Comparison of ENCODE assay signal across 27 cellular contexts in genomic region chr20:4246428-4246827, GRCh38. TPM values are rescaled to one million over a fixed set of nuclear protein-coding genes. Genes with fewer than 3 reads are reported as not detected.
DNase-seq lines count a peak whose midpoint lies in the region; ATAC-seq and TF ChIP-seq lines count a peak whose summit lies in the region.
"Had no signal": no experiment of that assay in that cellular context is flagged by ENCODE, and none has a peak within 500 bp of the region (broad histone marks: within the 10 kb centered on the region; RNA-seq: fewer than 3 reads in every experiment).

No MANE protein-coding gene starts in this region.

- H3K4me1 ChIP-seq in PC-3 (ENCODE audit: insufficient read depth, low read length) (peaks cover 7% of the 10 kb centered on the region; the same call in 1 of the 2 replicates), ascending aorta (peaks cover 3 to 8% of the 10 kb centered on the region in 2 donors), Caco-2 (peaks cover 14% of the 10 kb centered on the region)
- H3K4me1 ChIP-seq: BE2C had no signal

- no peaks in the 10 kb centered on the region for H3K9me3 ChIP-seq in PC-3 (ENCODE audit: low read length)
- H3K9me3 ChIP-seq in ascending aorta: no peaks in the 10 kb centered on the region
- no peaks in the 10 kb centered on the region for H3K9me3 ChIP-seq in Caco-2
- H3K9me3 ChIP-seq: BE2C, SJSA1 had no signal

- no peaks in the 10 kb centered on the region for H3K9me3 Mint-ChIP-seq in nephron
- H3K9me3 Mint-ChIP-seq in activated naive CD8-positive, alpha-beta T cell treated with anti-CD3 and anti-CD28 coated beads, Interleukin-2, amount 50 U/mL, for 24 hours: no peaks in the 10 kb centered on the region
- H3K9me3 Mint-ChIP-seq in Caco-2 (ENCODE audit: unreplicated experiment): no peaks in the 10 kb centered on the region
- no peaks in the 10 kb centered on the region for H3K9me3 Mint-ChIP-seq in natural killer cell treated with Interleukin-12 subunit alpha and Interleukin-12 subunit beta and Interleukin-15 and Interleukin-18, amount 100 ng/mL, for 72 hours
- H3K9me3 Mint-ChIP-seq: CD8-positive, alpha-beta memory T cell had no signal

- H3K36me3 ChIP-seq in PC-3 (ENCODE audit: low read depth, low read length) (no peaks in the 10 kb centered on the region), ascending aorta (no peaks in the 10 kb centered on the region), Caco-2 (ENCODE audit: control insufficient read depth, insufficient read depth, low read length) (no peaks in the 10 kb centered on the region)
- H3K36me3 ChIP-seq: BE2C, SJSA1 had no signal

- peak overlapping the region; percentile 20 to 45 (median 24) for H3K4me3 Mint-ChIP-seq in nephron
- H3K4me3 Mint-ChIP-seq in activated naive CD8-positive, alpha-beta T cell treated with anti-CD3 and anti-CD28 coated beads, Interleukin-2, amount 50 U/mL, for 24 hours: no peak overlapping the region
- H3K4me3 Mint-ChIP-seq in Caco-2 (ENCODE audit: unreplicated experiment): no peak overlapping the region
- no peak overlapping the region for H3K4me3 Mint-ChIP-seq in natural killer cell treated with Interleukin-12 subunit alpha and Interleukin-12 subunit beta and Interleukin-15 and Interleukin-18, amount 100 ng/mL, for 72 hours
- H3K4me3 Mint-ChIP-seq: CD8-positive, alpha-beta memory T cell had no signal

- no peak for ATAC-seq in PC-3
- ATAC-seq in activated naive CD8-positive, alpha-beta T cell treated with anti-CD3 and anti-CD28 coated beads, Interleukin-2, amount 50 U/mL, for 24 hours: no peak
- ATAC-seq in natural killer cell treated with Interleukin-12 subunit alpha and Interleukin-12 subunit beta and Interleukin-15 and Interleukin-18, amount 100 ng/mL, for 72 hours: no peak
- ATAC-seq: Right ventricle myocardium inferior had no signal

- H3K36me3 Mint-ChIP-seq in nephron (ENCODE audit: low read depth): no peaks in the 10 kb centered on the region
- no peaks in the 10 kb centered on the region for H3K36me3 Mint-ChIP-seq in activated naive CD8-positive, alpha-beta T cell treated with anti-CD3 and anti-CD28 coated beads, Interleukin-2, amount 50 U/mL, for 24 hours (ENCODE audit: low read depth)
- no peaks in the 10 kb centered on the region for H3K36me3 Mint-ChIP-seq in Caco-2 (ENCODE audit: insufficient read depth, unreplicated experiment)
- no peaks in the 10 kb centered on the region for H3K36me3 Mint-ChIP-seq in natural killer cell treated with Interleukin-12 subunit alpha and Interleukin-12 subunit beta and Interleukin-15 and Interleukin-18, amount 100 ng/mL, for 72 hours
- H3K36me3 Mint-ChIP-seq: CD8-positive, alpha-beta memory T cell had no signal

- BruUV-seq in PC-3 (replicated peaks; lab: Mats Ljungman, UMichigan) (no TSS peak), Caco-2 (replicated peaks; lab: Mats Ljungman, UMichigan) (no TSS peak)

- TF ChIP-seq CTCF in PC-3 (conservative IDR thresholded peaks at IDR 0.05; ENCODE audit: low read depth, low read length): no peak
- TF ChIP-seq CTCF in ascending aorta (IDR thresholded peaks at IDR 0.05): no peak
- no peak for TF ChIP-seq CTCF in nephron (IDR thresholded peaks at IDR 0.05; ENCODE audit: unreplicated experiment in 3 of 3)
- no peak for TF ChIP-seq CTCF in GM13976 (IDR thresholded peaks at IDR 0.05; ENCODE audit: borderline replicate concordance, control extremely low read depth, extremely low read depth, insufficient read depth, missing control alignments)
- TF ChIP-seq CTCF in Caco-2 (IDR thresholded peaks at IDR 0.05; ENCODE audit: insufficient read depth in 1 of 2, low read depth in 1 of 2, low read length in 1 of 2, severe bottlenecking in 1 of 2, unreplicated experiment in 1 of 2): no peak

- H2AFZ ChIP-seq in PC-3 (ENCODE audit: low read length): no peak overlapping the region

- no peaks in the 10 kb centered on the region for H4K20me1 ChIP-seq in PC-3 (ENCODE audit: low read length)

- in situ Hi-C loops in GM13976 (cut with MboI; ENCODE audit: low sequenced_read_pairs, unreplicated experiment): no loop called here

- H3K9me2 ChIP-seq in PC-3 (replicated peaks; ENCODE audit: low read length): no peaks in the 10 kb centered on the region

- no peaks in the 10 kb centered on the region for H3F3A ChIP-seq in PC-3 (ENCODE audit: low read length, unreplicated experiment)

- H3K4me3 ChIP-seq in PC-3 (ENCODE audit: low read length) (no peak overlapping the region), ascending aorta (no peak overlapping the region), Caco-2 (ENCODE audit: low read depth, low read length) (no peak overlapping the region)
- H3K4me3 ChIP-seq: SJSA1 had no signal

- H3K27ac ChIP-seq in PC-3 (ENCODE audit: low read length) (peak overlapping the region; percentile 19; the same call in 1 of the 2 replicates), ascending aorta (peak overlapping the region; percentile 54 to 56)
- H3K27ac ChIP-seq: SJSA1 had no signal

- no peak overlapping the region for H3K4me2 ChIP-seq in PC-3 (ENCODE audit: low read length)

- DNase-seq in PC-3 (no peak), ascending aorta (ENCODE audit: low spot score in 2 of 2) (no peak), GM13976 (ENCODE audit: low spot score) (no peak), Caco-2 (no peak)
- DNase-seq in activated naive CD8-positive, alpha-beta T cell treated with anti-CD3 and anti-CD28 coated beads, Interleukin-2, amount 50 U/mL, for 24 hours: no peak
- DNase-seq in natural killer cell treated with Interleukin-12 subunit alpha and Interleukin-12 subunit beta and Interleukin-15 and Interleukin-18, amount 100 ng/mL, for 72 hours (ENCODE audit: low spot score): no peak
- DNase-seq: ACHN; BE2C; Calu3; CD8-positive, alpha-beta memory T cell; DND-41; H7; KBM-7; MV-4-11; NCI-H1105; NCI-H1436 treated with DMSO at 0.1 percent for 48 hours; NCI-H1930; NCI-H2107; NCI-H524 treated with DMSO at 0.1 percent for 48 hours; NCI-H774 had no signal

- H3K27me3 Mint-ChIP-seq in nephron (ENCODE audit: low read depth): peaks cover 88% of the 10 kb centered on the region
- H3K27me3 Mint-ChIP-seq in activated naive CD8-positive, alpha-beta T cell treated with anti-CD3 and anti-CD28 coated beads, Interleukin-2, amount 50 U/mL, for 24 hours: peaks cover 63% of the 10 kb centered on the region
- peaks cover 7% of the 10 kb centered on the region for H3K27me3 Mint-ChIP-seq in Caco-2 (ENCODE audit: insufficient read depth, unreplicated experiment)
- peaks cover 57 to 65% of the 10 kb centered on the region in 2 donors for H3K27me3 Mint-ChIP-seq in natural killer cell treated with Interleukin-12 subunit alpha and Interleukin-12 subunit beta and Interleukin-15 and Interleukin-18, amount 100 ng/mL, for 72 hours

- POLR2A ChIA-PET in PC-3 (lab: Charles Lee; ENCODE audit: unreplicated experiment): no interaction called here
- POLR2A ChIA-PET in Caco-2 (lab: Charles Lee): no interaction called here

- no peak overlapping the region for H3K27ac Mint-ChIP-seq in nephron
- no peak overlapping the region for H3K27ac Mint-ChIP-seq in activated naive CD8-positive, alpha-beta T cell treated with anti-CD3 and anti-CD28 coated beads, Interleukin-2, amount 50 U/mL, for 24 hours
- H3K27ac Mint-ChIP-seq in Caco-2 (ENCODE audit: unreplicated experiment): no peak overlapping the region
- H3K27ac Mint-ChIP-seq in natural killer cell treated with Interleukin-12 subunit alpha and Interleukin-12 subunit beta and Interleukin-15 and Interleukin-18, amount 100 ng/mL, for 72 hours: no peak overlapping the region
- H3K27ac Mint-ChIP-seq: CD14-positive monocyte; CD8-positive, alpha-beta memory T cell had no signal

- H3K4me1 Mint-ChIP-seq in nephron (peaks cover 20% of the 10 kb centered on the region), Caco-2 (ENCODE audit: low read depth, unreplicated experiment) (peaks cover 9% of the 10 kb centered on the region)
- peaks cover 5% of the 10 kb centered on the region for H3K4me1 Mint-ChIP-seq in activated naive CD8-positive, alpha-beta T cell treated with anti-CD3 and anti-CD28 coated beads, Interleukin-2, amount 50 U/mL, for 24 hours
- no peaks in the 10 kb centered on the region for H3K4me1 Mint-ChIP-seq in natural killer cell treated with Interleukin-12 subunit alpha and Interleukin-12 subunit beta and Interleukin-15 and Interleukin-18, amount 100 ng/mL, for 72 hours (ENCODE audit: low read depth in 2 of 2)

- H3K79me2 ChIP-seq in PC-3 (ENCODE audit: low read length): peaks cover 12% of the 10 kb centered on the region; the same call in 1 of the 2 replicates

- H3K9ac ChIP-seq in PC-3 (ENCODE audit: low read length): peak overlapping the region; percentile 32; the same call in 1 of the 2 replicates

- intact Hi-C loops in PC-3 (cut with micrococcal nuclease): no loop called here
- intact Hi-C loops in ascending aorta (cut with DNase I): no loop called here
- intact Hi-C loops in Caco-2 (cut with micrococcal nuclease; ENCODE audit: unreplicated experiment): no loop called here

- H3K27me3 ChIP-seq in PC-3 (ENCODE audit: low read length) (no peaks in the 10 kb centered on the region), ascending aorta (no peaks in the 10 kb centered on the region), Caco-2 (replicated peaks; ENCODE audit: control insufficient read depth, insufficient read depth, low read length) (no peaks in the 10 kb centered on the region)

- CTCF ChIA-PET in PC-3 (lab: Charles Lee): interaction anchor here (0.6 kb wide), 1 partner anchor 393 kb away, joined by 4 read pairs; no protein-coding TSS in a partner anchor
- CTCF ChIA-PET in Caco-2 (lab: Charles Lee): interaction anchor here (0.6 kb wide), 1 partner anchor 155 kb away, joined by 4 read pairs; no protein-coding TSS in a partner anchor

RNA-seq across cellular contexts. Expression of gene ADRA1D, which starts 2.7 kb away (rescaled TPM):
- 4.2 and 4.8 TPM in 2 replicates for total RNA-seq in PC-3 (2014; rRNA removed)
- 9.4 TPM for total RNA-seq in ascending aorta
- 0.86 and 1.2 TPM in 2 replicates for total RNA-seq in Caco-2 (2022)
- total RNA-seq in natural killer cell treated with Interleukin-12 subunit alpha and Interleukin-12 subunit beta and Interleukin-15 and Interleukin-18, amount 100 ng/mL, for 72 hours: not detected
- total RNA-seq: Calu3; CD8-positive, alpha-beta memory T cell; HT1080; LHCN-M2; MCF 10A; SJSA1 had no signal

Comparison
In these comparisons a context has a peak if more than half of its experiments do, and no peak if none do; other contexts are left out.
1. H3K4me3 Mint-ChIP-seq: peak in nephron (3 of 3); none in activated naive CD8-positive, alpha-beta T cell treated with anti-CD3 and anti-CD28 coated beads, Interleukin-2, amount 50 U/mL, for 24 hours (single experiment), Caco-2 (single experiment) and natural killer cell treated with Interleukin-12 subunit alpha and Interleukin-12 subunit beta and Interleukin-15 and Interleukin-18, amount 100 ng/mL, for 72 hours (single experiment).